Comparison of ENCODE assay signal across 22 cellular contexts in genomic region chr22:17981497-17981896, GRCh38. TPM values are rescaled to one million over a fixed set of nuclear protein-coding genes. Genes with fewer than 3 reads are reported as not detected.
DNase-seq lines count a peak whose midpoint lies in the region; ATAC-seq and TF ChIP-seq lines count a peak whose summit lies in the region.
"Had no signal": no experiment of that assay in that cellular context is flagged by ENCODE, and none has a peak within 500 bp of the region (broad histone marks: within the 10 kb centered on the region; RNA-seq: fewer than 3 reads in every experiment).

No MANE protein-coding gene starts in this region.

- peaks cover 0 to 1% (median 0%) of the 10 kb centered on the region in 3 donors for H3K36me3 Mint-ChIP-seq in CD8-positive, alpha-beta memory T cell
- peaks cover 6% of the 10 kb centered on the region for H3K36me3 Mint-ChIP-seq in memory B cell
- H3K36me3 Mint-ChIP-seq in type B pancreatic cell = peaks cover 4% of the 10 kb centered on the region

- H3K4me3 ChIP-seq in CD8-positive, alpha-beta memory T cell (ENCODE audit: low read length) = no peak overlapping the region
- H3K4me3 ChIP-seq: uterus had no signal

- TF ChIP-seq CTCF in RWPE1 (conservative IDR thresholded peaks at IDR 0.05; ENCODE audit: low read depth) (no peak), type B pancreatic cell (conservative IDR thresholded peaks at IDR 0.05) (no peak)

- H3K27ac ChIP-seq in CD8-positive, alpha-beta memory T cell (ENCODE audit: low read depth, low read length) = no peak overlapping the region
- H3K27ac ChIP-seq in RWPE1 = peak overlapping the region; percentile 40
- H3K27ac ChIP-seq: lower lobe of right lung had no signal

- H3K27ac Mint-ChIP-seq in CD8-positive, alpha-beta memory T cell = peak overlapping the region; percentile 25 to 83 (median 76)
- H3K27ac Mint-ChIP-seq in memory B cell = peak overlapping the region; percentile 78
- H3K27ac Mint-ChIP-seq in type B pancreatic cell = no peak overlapping the region
- H3K27ac Mint-ChIP-seq: T-helper 1 cell treated with Interleukin-12 subunit alpha and Interleukin-12 subunit beta and Interleukin-4 antibody, amounts not matched to agents 30 μg/mL and 1 μg/mL, for 36 hours had no signal

- CTCF ChIA-PET in CD8-positive, alpha-beta memory T cell (lab: Charles Lee) = no interaction called here
- CTCF ChIA-PET in RWPE1 (lab: Yijun Ruan, JAX) = no interaction called here

- H3K27me3 Mint-ChIP-seq in CD8-positive, alpha-beta memory T cell = peaks cover 0 to 8% of the 10 kb centered on the region in 2 donors
- H3K27me3 Mint-ChIP-seq in memory B cell = no peaks in the 10 kb centered on the region
- no peaks in the 10 kb centered on the region for H3K27me3 Mint-ChIP-seq in type B pancreatic cell

- POLR2A ChIA-PET in CD8-positive, alpha-beta memory T cell (lab: Charles Lee) = no interaction called here
- POLR2A ChIA-PET in RWPE1 (lab: Yijun Ruan, JAX; ENCODE audit: low non-redundant PET) = no interaction called here

- peak; percentile 54 for DNase-seq in DMS53 (lab: John Stamatoyannopoulos, UW)
- DNase-seq in DMS53 treated with DMSO at 0.1 percent for 48 hours (lab: John Stamatoyannopoulos, UW; ENCODE audit: unreplicated experiment) = no peak
- no peak for DNase-seq in CD8-positive, alpha-beta memory T cell
- DNase-seq in RWPE1 (ENCODE audit: low spot score) = no peak
- no peak for DNase-seq in memory B cell (ENCODE audit: low spot score in 2 of 2)
- no peak for DNase-seq in middle frontal gyrus (ENCODE audit: extremely low spot score, low spot score)
- DNase-seq in type B pancreatic cell (ENCODE audit: extremely low spot score, unreplicated experiment) = no peak
- DNase-seq: 8988T; activated naive CD4-positive, alpha-beta T cell treated with Interleukin-2 at 50 U/mL for 16 hours; BE2C; foreskin melanocyte; hippocampal formation; islet precursor cell; KG1; lower lobe of right lung; NCI-H1048; NCI-H524; SIG-M5; uterus had no signal

- peak; percentile 51 for ATAC-seq in memory B cell (ENCODE audit: low read depth)
- no peak for ATAC-seq in HG02938 (IDR thresholded peaks at IDR 0.05; ENCODE audit: unreplicated experiment)

- no peaks in the 10 kb centered on the region for H3K27me3 ChIP-seq in CD8-positive, alpha-beta memory T cell (ENCODE audit: insufficient read depth, low read length, poor library complexity, severe bottlenecking)
- H3K27me3 ChIP-seq: BE2C, right atrium auricular region, uterus had no signal

- H3K4me3 Mint-ChIP-seq in CD8-positive, alpha-beta memory T cell = peak overlapping the region in 1 of 7 donors; percentile 19
- H3K4me3 Mint-ChIP-seq in memory B cell (no peak overlapping the region), type B pancreatic cell (no peak overlapping the region)

- no peaks in the 10 kb centered on the region for H3K9me3 ChIP-seq in CD8-positive, alpha-beta memory T cell (ENCODE audit: low read length)
- H3K9me3 ChIP-seq: BE2C, lower lobe of right lung, right atrium auricular region, uterus had no signal

- no peaks in the 10 kb centered on the region for H3K36me3 ChIP-seq in CD8-positive, alpha-beta memory T cell (ENCODE audit: insufficient read depth, low read length)
- H3K36me3 ChIP-seq: BE2C, lower lobe of right lung, right atrium auricular region, uterus had no signal

- H3K4me1 Mint-ChIP-seq in CD8-positive, alpha-beta memory T cell = peaks cover 43 to 60% (median 45%) of the 10 kb centered on the region in 3 donors
- H3K4me1 Mint-ChIP-seq in memory B cell (peaks cover 52% of the 10 kb centered on the region), type B pancreatic cell (ENCODE audit: unreplicated experiment) (peaks cover 11% of the 10 kb centered on the region)

- H3K9me3 Mint-ChIP-seq in CD8-positive, alpha-beta memory T cell = no peaks in the 10 kb centered on the region
- H3K9me3 Mint-ChIP-seq in memory B cell (peaks cover 1% of the 10 kb centered on the region), type B pancreatic cell (no peaks in the 10 kb centered on the region)
- H3K9me3 Mint-ChIP-seq: T-helper 1 cell treated with Interleukin-12 subunit alpha and Interleukin-12 subunit beta and Interleukin-4 antibody, amounts not matched to agents 30 μg/mL and 1 μg/mL, for 36 hours had no signal

- H3K4me1 ChIP-seq in CD8-positive, alpha-beta memory T cell (ENCODE audit: insufficient read depth, low read length) = peaks cover 18% of the 10 kb centered on the region

RNA-seq across cellular contexts. Expression of gene MICAL3, which starts 42.9 kb away (rescaled TPM):
- total RNA-seq in CD8-positive, alpha-beta memory T cell = 10 to 100 TPM; 51.7 to 51.9 TPM
- 1.7 TPM for polyA plus RNA-seq in CD8-positive, alpha-beta memory T cell
- total RNA-seq in type B pancreatic cell (ENCODE audit: low replicate concordance) = 36.4 and 56.4 TPM in 2 replicates
